Comparison of ENCODE assay signal across 22 cellular contexts in genomic region chr15:58558777-58559176, GRCh38.
"Had no signal": no experiment of that assay in that cellular context is flagged by ENCODE, and none has a peak within 500 bp of the region (broad histone marks: within the 10 kb centered on the region; RNA-seq: fewer than 3 reads in every experiment).

No MANE protein-coding gene starts in this region.

- H3K4me1 ChIP-seq: ascending aorta, SJSA1 had no signal

- H3K4me3 ChIP-seq: ascending aorta, cardiac muscle cell, MG63, SJSA1 had no signal

- H3K27ac ChIP-seq: ascending aorta, cardiac muscle cell, SJSA1 had no signal

- ATAC-seq: activated CD4-positive, CD25-positive, alpha-beta regulatory T cell treated with anti-CD3 and anti-CD28 coated beads, Interleukin-2, amount 50 U/mL, for 24 hours; activated CD8-positive, alpha-beta T cell treated with anti-CD3 and anti-CD28 coated beads for 36 hours; activated T-cell treated with anti-CD3 and anti-CD28 coated beads, Interleukin-2, amount 50 U/mL, for 72 hours; PC-3; SK-N-SH treated with all-trans-retinoic acid at 6 μM for 48 hours had no signal

- H3K27me3 ChIP-seq: ascending aorta, cardiac muscle cell, MG63, SJSA1 had no signal

- FAIRE-seq: RCC 7860 had no signal

- H3K36me3 ChIP-seq: ascending aorta, cardiac muscle cell, MG63, SJSA1 had no signal

- H3K9me3 ChIP-seq: ascending aorta, SJSA1 had no signal

- DNase-seq: activated CD4-positive, alpha-beta T cell treated with anti-CD3 and anti-CD28 coated beads for 4 hours; activated CD8-positive, alpha-beta memory T cell treated with anti-CD3 and anti-CD28 coated beads, Interleukin-2, amount 50 U/mL, for 4 hours; activated CD8-positive, alpha-beta T cell treated with anti-CD3 and anti-CD28 coated beads for 36 hours; activated naive CD4-positive, alpha-beta T cell treated with anti-CD3 and anti-CD28 coated beads, Interleukin-2, amount 50 U/mL, for 16 hours; activated T-cell treated with anti-CD3 and anti-CD28 coated beads, Interleukin-2, amount 50 U/mL, for 72 hours; amniotic stem cell; KG1; MG63; MV-4-11; NCI-H1092 treated with DMSO at 0.1 percent for 48 hours; NCI-H1436; NCI-H1694 treated with DMSO at 0.1 percent for 48 hours; NCI-H2029 treated with DMSO at 0.1 percent for 48 hours; NCI-H510A treated with DMSO at 0.1 percent for 48 hours; PC-3; SHP77 had no signal
